Comparison of ENCODE assay signal across 15 cellular contexts in the genomic region with DNA sequence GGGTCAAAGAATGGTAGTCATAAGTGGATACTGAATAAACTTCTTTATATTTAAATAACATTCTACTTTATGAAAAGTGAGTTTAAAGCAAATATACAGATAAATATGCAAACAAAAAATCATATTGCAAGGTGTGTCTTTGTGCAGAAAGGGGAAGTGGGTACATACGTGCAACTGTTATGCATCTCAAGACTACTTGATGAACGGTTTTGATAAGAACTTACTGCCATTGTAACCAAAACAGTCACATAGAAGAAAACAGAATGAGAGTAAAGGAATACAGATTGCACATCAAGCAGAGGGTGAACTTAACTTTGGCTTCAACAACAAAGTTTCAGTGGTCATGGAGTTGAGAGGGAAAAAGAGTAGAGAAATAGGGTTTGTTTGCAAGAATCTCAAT. TPM values are rescaled to one million over a fixed set of nuclear protein-coding genes. Genes with fewer than 3 reads are reported as not detected.
A peak's percentile ranks its signal among the peaks of the same experiment; 100 is the strongest.
DNase-seq lines count a peak whose midpoint lies in the region; ATAC-seq, FAIRE-seq and TF ChIP-seq lines count a peak whose summit lies in the region.
"Had no signal": no experiment of that assay in that cellular context is flagged by ENCODE, and none has a peak within 500 bp of the region (broad histone marks: within the 10 kb centered on the region; RNA-seq: fewer than 3 reads in every experiment).

No MANE protein-coding gene starts in this region.

- H3K36me3 Mint-ChIP-seq in activated naive CD8-positive, alpha-beta T cell treated with anti-CD3 and anti-CD28 coated beads for 36 hours: peaks cover 22% of the 10 kb centered on the region
- H3K36me3 Mint-ChIP-seq in type B pancreatic cell: no peaks in the 10 kb centered on the region

- ATAC-seq in GM18907 (IDR thresholded peaks at IDR 0.05; ENCODE audit: unreplicated experiment) (peak; percentile 29), HG03432 (IDR thresholded peaks at IDR 0.05; ENCODE audit: unreplicated experiment) (peak; percentile 37), left lung (no peak)
- ATAC-seq: Right ventricle myocardium inferior had no signal

- H3K36me3 ChIP-seq in mammary epithelial cell (ENCODE audit: insufficient read depth, low read length): no peaks in the 10 kb centered on the region
- H3K36me3 ChIP-seq in left lung: no peaks in the 10 kb centered on the region
- H3K36me3 ChIP-seq: neutrophil had no signal

- CTCF ChIA-PET in mammary epithelial cell (lab: Charles Lee; ENCODE audit: low non-redundant PET): no interaction called here

- H2AFZ ChIP-seq in mammary epithelial cell (ENCODE audit: low read depth, low read length): no peak overlapping the region

- peak overlapping the region; percentile 33 for H3K4me3 Mint-ChIP-seq in activated naive CD8-positive, alpha-beta T cell treated with anti-CD3 and anti-CD28 coated beads for 36 hours
- H3K4me3 Mint-ChIP-seq in type B pancreatic cell: no peak overlapping the region

- BruUV-seq in mammary epithelial cell (replicated peaks; lab: Mats Ljungman, UMichigan): no TSS peak

- no peak overlapping the region for H3K27ac ChIP-seq in mammary epithelial cell (ENCODE audit: insufficient read depth, low read depth, low read length)
- H3K27ac ChIP-seq in left lung: no peak overlapping the region
- H3K27ac ChIP-seq: neutrophil had no signal

- 93% methylated on average over 2 of the region's 2 CpGs for WGBS in mammary epithelial cell (ENCODE audit: low coverage, missing lambda C conversion rate)

- H3K27me3 Mint-ChIP-seq in activated naive CD8-positive, alpha-beta T cell treated with anti-CD3 and anti-CD28 coated beads for 36 hours: no peaks in the 10 kb centered on the region
- peaks cover 13% of the 10 kb centered on the region for H3K27me3 Mint-ChIP-seq in type B pancreatic cell

- no peak overlapping the region for H3K4me2 ChIP-seq in mammary epithelial cell (ENCODE audit: insufficient read depth, low read depth, low read length)

- no peaks in the 10 kb centered on the region for H4K20me1 ChIP-seq in mammary epithelial cell (ENCODE audit: insufficient read depth, low read length)

- peaks cover 6% of the 10 kb centered on the region for H3K4me1 ChIP-seq in mammary epithelial cell (ENCODE audit: insufficient read depth, low read length)
- H3K4me1 ChIP-seq in left lung: no peaks in the 10 kb centered on the region

- dilution Hi-C loops in mammary epithelial cell (cut with HindIII; ENCODE audit: low sequenced_read_pairs): no loop called here

- no peak overlapping the region for H3K9ac ChIP-seq in mammary epithelial cell (ENCODE audit: insufficient read depth, low read length)

- H3K27me3 ChIP-seq in mammary epithelial cell (ENCODE audit: insufficient read depth, low read length) (no peaks in the 10 kb centered on the region), left lung (no peaks in the 10 kb centered on the region)
- H3K27me3 ChIP-seq: neutrophil had no signal

- peak; percentile 95 for FAIRE-seq in GM12892 (lab: Jason Lieb, UNC)
- FAIRE-seq: astrocyte had no signal

- TF ChIP-seq CTCF in type B pancreatic cell (conservative IDR thresholded peaks at IDR 0.05) (no peak), mammary epithelial cell (conservative IDR thresholded peaks at IDR 0.05 in 1 of 2, IDR thresholded peaks at IDR 0.05 in 1 of 2; ENCODE audit: extremely low read depth in 1 of 2, insufficient read depth in 1 of 2, low read depth in 1 of 2, low read length in 2 of 2) (no peak), left lung (IDR thresholded peaks at IDR 0.05) (no peak)

- no peaks in the 10 kb centered on the region for H3K9me3 ChIP-seq in mammary epithelial cell (replicated peaks; ENCODE audit: insufficient read depth, low read length)
- no peaks in the 10 kb centered on the region for H3K9me3 ChIP-seq in left lung
- H3K9me3 ChIP-seq: neutrophil had no signal

- H3K9me3 Mint-ChIP-seq in activated naive CD8-positive, alpha-beta T cell treated with anti-CD3 and anti-CD28 coated beads for 36 hours: no peaks in the 10 kb centered on the region
- no peaks in the 10 kb centered on the region for H3K9me3 Mint-ChIP-seq in type B pancreatic cell

- intact Hi-C loops in mammary epithelial cell (cut with micrococcal nuclease): no loop called here
- intact Hi-C loops in left lung (cut with DNase I): no loop called here

- TF ChIP-seq POLR2A in GM12892 (IDR thresholded peaks at IDR 0.05; ENCODE audit: low read depth, low read length): no peak

- H3K4me3 ChIP-seq in mammary epithelial cell (replicated peaks in 1 of 3; ENCODE audit: insufficient read depth in 1 of 3, low read depth in 2 of 3, low read length in 3 of 3) (no peak overlapping the region), left lung (no peak overlapping the region)
- H3K4me3 ChIP-seq: skin epidermis had no signal

- no peaks in the 10 kb centered on the region for H3K79me2 ChIP-seq in mammary epithelial cell (ENCODE audit: insufficient read depth, low read length)

- H3K4me1 Mint-ChIP-seq in activated naive CD8-positive, alpha-beta T cell treated with anti-CD3 and anti-CD28 coated beads for 36 hours: peaks cover 90% of the 10 kb centered on the region
- peaks cover 9% of the 10 kb centered on the region for H3K4me1 Mint-ChIP-seq in type B pancreatic cell (ENCODE audit: unreplicated experiment)

- in situ Hi-C loops in mammary epithelial cell (cut with MboI; ENCODE audit: low sequenced_read_pairs in 2 of 2): no loop called here

- peak overlapping the region; percentile 84 for H3K27ac Mint-ChIP-seq in activated naive CD8-positive, alpha-beta T cell treated with anti-CD3 and anti-CD28 coated beads for 36 hours
- no peak overlapping the region for H3K27ac Mint-ChIP-seq in type B pancreatic cell

- no peak for DNase-seq in GM12892 (ENCODE audit: insufficient read length)
- DNase-seq in activated naive CD8-positive, alpha-beta T cell treated with anti-CD3 and anti-CD28 coated beads for 36 hours: no peak
- DNase-seq in type B pancreatic cell (ENCODE audit: extremely low spot score, unreplicated experiment): no peak
- no peak for DNase-seq in mammary epithelial cell
- DNase-seq in left lung: no peak
- DNase-seq in hepatic stellate cell (ENCODE audit: low spot score): no peak
- DNase-seq: C1 segment of cervical spinal cord, NCI-H1436 treated with DMSO at 0.1 percent for 48 hours, NCI-H524 treated with DMSO at 0.1 percent for 48 hours had no signal

RNA-seq across cellular contexts. Expression of a gene that starts 9.9 kb away (rescaled TPM):
- 34.9 TPM for polyA plus RNA-seq in GM12892 (2012; ENCODE audit: missing spikeins)
- total RNA-seq in activated naive CD8-positive, alpha-beta T cell treated with anti-CD3 and anti-CD28 coated beads for 36 hours: 10 to 100 TPM; 66.6 to 68.0 TPM
- 11.2 and 15.6 TPM in 2 replicates for total RNA-seq in type B pancreatic cell (ENCODE audit: low replicate concordance)
- total RNA-seq in mammary epithelial cell: 1 to 10 TPM; 1.5 to 9.4 TPM
- 3.6 TPM for polyA plus RNA-seq in mammary epithelial cell
- polyA minus RNA-seq in mammary epithelial cell: 2.1 TPM
- 1 to 10 TPM; 1.0 to 1.1 TPM for total RNA-seq in left lung
